23 cellular contexts compared by ENCODE assay signal in genomic region chr2:12539306-12539705, GRCh38.
"Had no signal": no experiment of that assay in that cellular context is flagged by ENCODE, and none has a peak within 500 bp of the region (broad histone marks: within the 10 kb centered on the region; RNA-seq: fewer than 3 reads in every experiment).

No MANE protein-coding gene starts in this region.

- H3K4me3 ChIP-seq: coronary artery, esophagus squamous epithelium, left lung, lower lobe of right lung, prostate gland, right lobe of liver, stomach, thoracic aorta, tibial nerve, upper lobe of right lung, vagina had no signal

- H3K27ac ChIP-seq: coronary artery, esophagus squamous epithelium, left lung, lower lobe of right lung, prostate gland, right lobe of liver, thoracic aorta, tibial nerve, upper lobe of right lung, vagina had no signal

- H3K36me3 ChIP-seq: esophagus squamous epithelium, left lung, lower lobe of right lung, prostate gland, right lobe of liver, stomach, thoracic aorta, tibial nerve, upper lobe of right lung, vagina had no signal

- DNase-seq: dermis blood vessel endothelial cell; effector memory CD8-positive, alpha-beta T cell; erythroblast; esophagus squamous epithelium; foreskin melanocyte; left lung; lower lobe of right lung; naive B cell; nucleus accumbens; retina; right lobe of liver; stimulated activated CD4-positive, alpha-beta T cell treated with anti-CD3 and anti-CD28 coated beads, Interleukin-2, amount 100 ng/mL, for 24 hours; stimulated activated CD4-positive, alpha-beta T cell treated with anti-CD3 and anti-CD28 coated beads, Interleukin-4, amount 100 ng/mL, for 24 hours; stimulated activated naive CD4-positive, alpha-beta T cell treated with Interleukin-2 at 50 U/mL for 16 hours; stomach; upper lobe of right lung had no signal

- ATAC-seq: effector memory CD8-positive, alpha-beta T cell; left lung; lower lobe of right lung; natural killer cell treated with Interleukin-12 subunit alpha and Interleukin-12 subunit beta and Interleukin-15 and Interleukin-18, amount 100 ng/mL, for 72 hours; right lobe of liver; stimulated activated effector memory CD8-positive, alpha-beta T cell treated with anti-CD3 and anti-CD28 coated beads, Interleukin-12 subunit alpha, Interleukin-12 subunit beta, amount 100 ng/mL, for 72 hours; upper lobe of right lung had no signal

- H3K27me3 ChIP-seq: esophagus squamous epithelium, left lung, right lobe of liver, stomach, tibial nerve, upper lobe of right lung, vagina had no signal

- H3K4me1 ChIP-seq: prostate gland, right lobe of liver had no signal

- H3K36me3 Mint-ChIP-seq: naive B cell; natural killer cell treated with Interleukin-12 subunit alpha and Interleukin-12 subunit beta and Interleukin-15 and Interleukin-18, amount 100 ng/mL, for 72 hours; stimulated activated effector memory CD8-positive, alpha-beta T cell treated with anti-CD3 and anti-CD28 coated beads, Interleukin-12 subunit alpha, Interleukin-12 subunit beta, amount 100 ng/mL, for 72 hours had no signal

- H3K9me3 ChIP-seq: esophagus squamous epithelium, left lung, lower lobe of right lung, prostate gland, right lobe of liver, stomach, thoracic aorta, tibial nerve, upper lobe of right lung, vagina had no signal

- H3K27ac Mint-ChIP-seq: effector memory CD8-positive, alpha-beta T cell; natural killer cell treated with Interleukin-12 subunit alpha and Interleukin-12 subunit beta and Interleukin-15 and Interleukin-18, amount 100 ng/mL, for 72 hours; stimulated activated effector memory CD8-positive, alpha-beta T cell treated with anti-CD3 and anti-CD28 coated beads, Interleukin-12 subunit alpha, Interleukin-12 subunit beta, amount 100 ng/mL, for 72 hours had no signal

- H3K4me3 Mint-ChIP-seq: effector memory CD8-positive, alpha-beta T cell; naive B cell; natural killer cell treated with Interleukin-12 subunit alpha and Interleukin-12 subunit beta and Interleukin-15 and Interleukin-18, amount 100 ng/mL, for 72 hours; stimulated activated effector memory CD8-positive, alpha-beta T cell treated with anti-CD3 and anti-CD28 coated beads, Interleukin-12 subunit alpha, Interleukin-12 subunit beta, amount 100 ng/mL, for 72 hours had no signal

- H3K9me3 Mint-ChIP-seq: effector memory CD8-positive, alpha-beta T cell; naive B cell; natural killer cell treated with Interleukin-12 subunit alpha and Interleukin-12 subunit beta and Interleukin-15 and Interleukin-18, amount 100 ng/mL, for 72 hours; stimulated activated effector memory CD8-positive, alpha-beta T cell treated with anti-CD3 and anti-CD28 coated beads, Interleukin-12 subunit alpha, Interleukin-12 subunit beta, amount 100 ng/mL, for 72 hours had no signal

- H3K27me3 Mint-ChIP-seq: effector memory CD8-positive, alpha-beta T cell; natural killer cell treated with Interleukin-12 subunit alpha and Interleukin-12 subunit beta and Interleukin-15 and Interleukin-18, amount 100 ng/mL, for 72 hours had no signal
